In genomic region chr14:64478634-64479250, GRCh38 we compare ENCODE assay signal across 1 cellular context.
TF ChIP-seq lines count a peak whose summit lies in the region.

No MANE protein-coding gene starts in this region.

TF ChIP-seq in Ishikawa, 13 proteins besides CTCF, POLR2A, EP300 and RAD21 (continued from another document):
- TF ChIP-seq, protein P1, sequence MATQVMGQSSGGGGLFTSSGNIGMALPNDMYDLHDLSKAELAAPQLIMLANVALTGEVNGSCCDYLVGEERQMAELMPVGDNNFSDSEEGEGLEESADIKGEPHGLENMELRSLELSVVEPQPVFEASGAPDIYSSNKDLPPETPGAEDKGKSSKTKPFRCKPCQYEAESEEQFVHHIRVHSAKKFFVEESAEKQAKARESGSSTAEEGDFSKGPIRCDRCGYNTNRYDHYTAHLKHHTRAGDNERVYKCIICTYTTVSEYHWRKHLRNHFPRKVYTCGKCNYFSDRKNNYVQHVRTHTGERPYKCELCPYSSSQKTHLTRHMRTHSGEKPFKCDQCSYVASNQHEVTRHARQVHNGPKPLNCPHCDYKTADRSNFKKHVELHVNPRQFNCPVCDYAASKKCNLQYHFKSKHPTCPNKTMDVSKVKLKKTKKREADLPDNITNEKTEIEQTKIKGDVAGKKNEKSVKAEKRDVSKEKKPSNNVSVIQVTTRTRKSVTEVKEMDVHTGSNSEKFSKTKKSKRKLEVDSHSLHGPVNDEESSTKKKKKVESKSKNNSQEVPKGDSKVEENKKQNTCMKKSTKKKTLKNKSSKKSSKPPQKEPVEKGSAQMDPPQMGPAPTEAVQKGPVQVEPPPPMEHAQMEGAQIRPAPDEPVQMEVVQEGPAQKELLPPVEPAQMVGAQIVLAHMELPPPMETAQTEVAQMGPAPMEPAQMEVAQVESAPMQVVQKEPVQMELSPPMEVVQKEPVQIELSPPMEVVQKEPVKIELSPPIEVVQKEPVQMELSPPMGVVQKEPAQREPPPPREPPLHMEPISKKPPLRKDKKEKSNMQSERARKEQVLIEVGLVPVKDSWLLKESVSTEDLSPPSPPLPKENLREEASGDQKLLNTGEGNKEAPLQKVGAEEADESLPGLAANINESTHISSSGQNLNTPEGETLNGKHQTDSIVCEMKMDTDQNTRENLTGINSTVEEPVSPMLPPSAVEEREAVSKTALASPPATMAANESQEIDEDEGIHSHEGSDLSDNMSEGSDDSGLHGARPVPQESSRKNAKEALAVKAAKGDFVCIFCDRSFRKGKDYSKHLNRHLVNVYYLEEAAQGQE (IDR thresholded peaks at IDR 0.05; ENCODE audit: low read depth) = no peak
- TF ChIP-seq YY1 (IDR thresholded peaks at IDR 0.05; ENCODE audit: low read depth) = no peak
- TF ChIP-seq MAX (IDR thresholded peaks at IDR 0.05) = no peak
- no peak for TF ChIP-seq FOXM1 (IDR thresholded peaks at IDR 0.05; ENCODE audit: borderline replicate concordance, low read depth)
- TF ChIP-seq TEAD4 (IDR thresholded peaks at IDR 0.05) = no peak
- no peak for TF ChIP-seq CEBPB (IDR thresholded peaks at IDR 0.05)
- no peak for TF ChIP-seq CREB1 (IDR thresholded peaks at IDR 0.05; ENCODE audit: low read depth)
- TF ChIP-seq, protein P2, sequence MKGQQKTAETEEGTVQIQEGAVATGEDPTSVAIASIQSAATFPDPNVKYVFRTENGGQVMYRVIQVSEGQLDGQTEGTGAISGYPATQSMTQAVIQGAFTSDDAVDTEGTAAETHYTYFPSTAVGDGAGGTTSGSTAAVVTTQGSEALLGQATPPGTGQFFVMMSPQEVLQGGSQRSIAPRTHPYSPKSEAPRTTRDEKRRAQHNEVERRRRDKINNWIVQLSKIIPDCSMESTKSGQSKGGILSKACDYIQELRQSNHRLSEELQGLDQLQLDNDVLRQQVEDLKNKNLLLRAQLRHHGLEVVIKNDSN (IDR thresholded peaks at IDR 0.05) = no peak
TF ChIP-seq in Ishikawa: peak in this region for 0.
